ENCODE assay signal across 14 cellular contexts in the genomic region with DNA sequence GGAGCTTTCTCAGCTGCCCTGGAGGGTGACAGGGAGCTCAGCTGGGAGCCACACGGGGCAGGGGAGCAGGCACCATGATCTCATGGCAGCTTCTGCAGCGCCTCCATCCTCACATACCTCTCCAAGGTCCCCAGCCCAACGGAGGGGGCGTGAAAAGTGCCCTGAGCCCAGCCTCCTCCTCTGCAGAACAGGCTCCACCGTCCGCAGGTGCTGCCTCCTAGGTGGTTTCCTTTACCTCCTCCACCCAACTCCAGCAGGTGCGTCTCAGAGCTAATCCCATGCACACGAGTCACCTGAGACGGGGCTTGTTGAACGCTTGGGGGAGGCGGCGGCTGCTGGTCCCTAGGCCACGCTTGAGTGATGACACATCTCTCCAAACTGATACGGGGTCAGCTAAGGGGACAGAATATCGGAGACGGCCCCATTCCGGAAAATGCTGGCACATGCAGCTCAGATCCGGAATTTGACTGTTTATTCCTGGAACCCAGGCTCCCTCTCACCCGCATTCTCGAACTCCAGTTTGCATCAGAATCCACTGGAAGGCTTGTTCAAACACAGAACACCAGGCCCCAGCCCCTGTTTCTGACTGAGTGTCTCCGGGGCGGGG. TPM values are rescaled to one million over a fixed set of nuclear protein-coding genes. Genes with fewer than 3 reads are reported as not detected.
DNase-seq lines count a peak whose midpoint lies in the region; ATAC-seq, FAIRE-seq and TF ChIP-seq lines count a peak whose summit lies in the region.
"Had no signal": no experiment of that assay in that cellular context is flagged by ENCODE, and none has a peak within 500 bp of the region (broad histone marks: within the 10 kb centered on the region; RNA-seq: fewer than 3 reads in every experiment).

No MANE protein-coding gene starts in this region.

- H2AFZ ChIP-seq in smooth muscle cell (ENCODE audit: low read depth): no peak overlapping the region

- H3K4me2 ChIP-seq in smooth muscle cell: no peak overlapping the region

- DNase-seq in NCI-H1417 (lab: John Stamatoyannopoulos, UW): peak; percentile 71 to 85 (median 83)
- no peak for DNase-seq in NCI-H1417 treated with DMSO at 0.1 percent for 48 hours (lab: John Stamatoyannopoulos, UW)
- DNase-seq in NCI-H2171 treated with DMSO at 0.1 percent for 48 hours (lab: John Stamatoyannopoulos, UW): peak; percentile 90
- DNase-seq in foreskin keratinocyte: no peak
- DNase-seq in small intestine: peak; percentile 23
- no peak for DNase-seq in smooth muscle cell (lab: John Stamatoyannopoulos, UW; ENCODE audit: unreplicated experiment)
- no peak for DNase-seq in GOT3 (lab: John Stamatoyannopoulos, UW)
- DNase-seq: CD4-positive, alpha-beta T cell had no signal

- FAIRE-seq in small intestine (lab: Jason Lieb, UNC): no peak

- H3K79me2 ChIP-seq in smooth muscle cell (ENCODE audit: low read depth): no peaks in the 10 kb centered on the region

- WGBS in small intestine, 3 donors: 12 to 52% (median 29%) methylated on average over 22 of the region's 22 CpGs
- WGBS in smooth muscle cell (ENCODE audit: low lambda C conversion rate): 64% methylated on average over 22 of the region's 22 CpGs

- ATAC-seq in foreskin keratinocyte (peak; percentile 58), GM21717 (IDR thresholded peaks at IDR 0.05; ENCODE audit: unreplicated experiment) (no peak)

- no peak overlapping the region for H3K4me3 ChIP-seq in small intestine (ENCODE audit: low read depth in 1 of 2, low read length in 2 of 2)
- no peak overlapping the region for H3K4me3 ChIP-seq in smooth muscle cell
- H3K4me3 ChIP-seq: ascending aorta, dorsolateral prefrontal cortex had no signal

- H3K9ac ChIP-seq in smooth muscle cell (ENCODE audit: low read depth): no peak overlapping the region

- no peaks in the 10 kb centered on the region for H3K9me3 ChIP-seq in small intestine (ENCODE audit: control insufficient read depth, low read depth)
- no peaks in the 10 kb centered on the region for H3K9me3 ChIP-seq in smooth muscle cell (replicated peaks; ENCODE audit: low read depth)
- H3K9me3 ChIP-seq: ascending aorta had no signal

- no peak overlapping the region for H3K27ac ChIP-seq in foreskin keratinocyte
- H3K27ac ChIP-seq in small intestine (ENCODE audit: low read depth in 1 of 2, low read length in 1 of 2): no peak overlapping the region
- H3K27ac ChIP-seq in smooth muscle cell (ENCODE audit: low read depth): no peak overlapping the region
- H3K27ac ChIP-seq: 22Rv1, ascending aorta, dorsolateral prefrontal cortex had no signal

- H3K27me3 ChIP-seq in foreskin keratinocyte (peaks cover 61% of the 10 kb centered on the region), small intestine (ENCODE audit: control insufficient read depth in 2 of 2, insufficient read depth in 2 of 2, low read length in 2 of 2) (no peaks in the 10 kb centered on the region), smooth muscle cell (ENCODE audit: low read depth) (no peaks in the 10 kb centered on the region)
- H3K27me3 ChIP-seq: ascending aorta had no signal

- H4K20me1 ChIP-seq in smooth muscle cell (ENCODE audit: low read depth): no peaks in the 10 kb centered on the region

- H3K4me1 ChIP-seq in foreskin keratinocyte: no peaks in the 10 kb centered on the region
- H3K4me1 ChIP-seq in small intestine (ENCODE audit: control insufficient read depth in 2 of 2, insufficient read depth in 1 of 2, low read depth in 1 of 2, low read length in 1 of 2): no peaks in the 10 kb centered on the region
- peaks cover 21% of the 10 kb centered on the region for H3K4me1 ChIP-seq in smooth muscle cell (ENCODE audit: low read depth)
- H3K4me1 ChIP-seq: ascending aorta had no signal

- TF ChIP-seq CTCF in foreskin keratinocyte (conservative IDR thresholded peaks at IDR 0.05): no peak
- no peak for TF ChIP-seq CTCF in smooth muscle cell (IDR thresholded peaks at IDR 0.05; ENCODE audit: borderline replicate concordance, insufficient read depth, poor library complexity, severe bottlenecking)

- H3F3A ChIP-seq in smooth muscle cell (ENCODE audit: low read depth): no peaks in the 10 kb centered on the region

- H3K36me3 ChIP-seq in small intestine (ENCODE audit: control insufficient read depth in 2 of 2, insufficient read depth in 2 of 2, low read length in 2 of 2) (no peaks in the 10 kb centered on the region), smooth muscle cell (ENCODE audit: low read depth) (no peaks in the 10 kb centered on the region)

RNA-seq across cellular contexts. Expression of gene SLC38A8, which starts 0.4 kb away (rescaled TPM):
- not detected in 2 replicates for total RNA-seq in foreskin keratinocyte
- not detected in 2 replicates for polyA plus RNA-seq in foreskin keratinocyte
- polyA plus RNA-seq in small intestine: under 1 TPM in 1 of 3 donors, not detected in 2; 0.33 TPM
- not detected in 2 replicates for total RNA-seq in smooth muscle cell
- polyA plus RNA-seq in smooth muscle cell: not detected in 2 replicates
- total RNA-seq: activated T-helper 1 cell treated with anti-CD3 and anti-CD28 coated beads, Interleukin-12 subunit alpha, Interleukin-12 subunit beta, Interleukin-2, Interleukin-4 antibody, amounts not matched to agents 30 ng/mL and 10 ng/mL and 1 ng/mL, durations not matched to agents 14 hours and 24 hours and 36 hours; ascending aorta; CD4-positive, alpha-beta T cell; subcutaneous adipose tissue had no signal

Comparison
In these comparisons a context has a peak if more than half of its experiments do, and no peak if none do; other contexts are left out.
1. DNase-seq: peak in NCI-H1417 (3 of 3), NCI-H2171 treated with DMSO at 0.1 percent for 48 hours (single experiment) and small intestine (single experiment); none in NCI-H1417 treated with DMSO at 0.1 percent for 48 hours (single experiment), foreskin keratinocyte (0 of 2), smooth muscle cell (single experiment) and GOT3 (single experiment).